Comparison of ENCODE assay signal across 8 cellular contexts in genomic region chrX:19683358-19683757, GRCh38.
DNase-seq lines count a peak whose midpoint lies in the region; ATAC-seq, FAIRE-seq and TF ChIP-seq lines count a peak whose summit lies in the region.

No MANE protein-coding gene starts in this region.

- no peaks in the 10 kb centered on the region for H3K9me3 Mint-ChIP-seq in activated naive CD8-positive, alpha-beta T cell treated with anti-CD3 and anti-CD28 coated beads, Interleukin-2, amount 10 ng/mL, durations not matched to agents 7 days and 5 days
- peaks cover 0 to 2% (median 0%) of the 10 kb centered on the region in 9 donors for H3K9me3 Mint-ChIP-seq in naive thymus-derived CD8-positive, alpha-beta T cell

- POLR2A ChIA-PET in activated naive CD8-positive, alpha-beta T cell treated with anti-CD3 and anti-CD28 coated beads, Interleukin-2, amount 10 ng/mL, durations not matched to agents 7 days and 5 days (lab: Charles Lee) = interaction anchor here (1.2 kb wide), 1 partner anchor 40 kb away, joined by 4 read pairs; no protein-coding TSS in a partner anchor
- POLR2A ChIA-PET in naive thymus-derived CD8-positive, alpha-beta T cell (lab: Charles Lee) = interaction anchor here (1.0 kb wide), 1 partner anchor 170 kb away, joined by 3 read pairs; no protein-coding TSS in a partner anchor

- H3K27me3 Mint-ChIP-seq in activated naive CD8-positive, alpha-beta T cell treated with anti-CD3 and anti-CD28 coated beads, Interleukin-2, amount 10 ng/mL, durations not matched to agents 7 days and 5 days = no peaks in the 10 kb centered on the region
- no peaks in the 10 kb centered on the region for H3K27me3 Mint-ChIP-seq in naive thymus-derived CD8-positive, alpha-beta T cell

- peaks cover 69% of the 10 kb centered on the region for H3K4me1 Mint-ChIP-seq in activated naive CD8-positive, alpha-beta T cell treated with anti-CD3 and anti-CD28 coated beads, Interleukin-2, amount 10 ng/mL, durations not matched to agents 7 days and 5 days
- peaks cover 33 to 86% (median 66%) of the 10 kb centered on the region in 4 donors for H3K4me1 Mint-ChIP-seq in naive thymus-derived CD8-positive, alpha-beta T cell

- H3K27ac Mint-ChIP-seq in activated naive CD8-positive, alpha-beta T cell treated with anti-CD3 and anti-CD28 coated beads, Interleukin-2, amount 10 ng/mL, durations not matched to agents 7 days and 5 days = peak overlapping the region; percentile 89
- peak overlapping the region; percentile 89 to 99 (median 97) for H3K27ac Mint-ChIP-seq in naive thymus-derived CD8-positive, alpha-beta T cell

- ATAC-seq in HG02623 (IDR thresholded peaks at IDR 0.05; ENCODE audit: unreplicated experiment) = peak; percentile 16
- ATAC-seq in activated naive CD8-positive, alpha-beta T cell treated with anti-CD3 and anti-CD28 coated beads, Interleukin-2, amount 10 ng/mL, durations not matched to agents 7 days and 5 days (ENCODE audit: low read depth) = peak; percentile 18
- no peak for ATAC-seq in naive thymus-derived CD8-positive, alpha-beta T cell

- peak; percentile 62 for FAIRE-seq in GM12892 (lab: Jason Lieb, UNC)

- peaks cover 17% of the 10 kb centered on the region for H3K36me3 Mint-ChIP-seq in activated naive CD8-positive, alpha-beta T cell treated with anti-CD3 and anti-CD28 coated beads, Interleukin-2, amount 10 ng/mL, durations not matched to agents 7 days and 5 days
- H3K36me3 Mint-ChIP-seq in naive thymus-derived CD8-positive, alpha-beta T cell = peaks cover 0 to 53% (median 5%) of the 10 kb centered on the region in 3 donors

- TF ChIP-seq POLR2A in GM12892 (IDR thresholded peaks at IDR 0.05; ENCODE audit: low read depth, low read length) = no peak

- peak overlapping the region; percentile 74 for H3K4me3 Mint-ChIP-seq in activated naive CD8-positive, alpha-beta T cell treated with anti-CD3 and anti-CD28 coated beads, Interleukin-2, amount 10 ng/mL, durations not matched to agents 7 days and 5 days
- peak overlapping the region; percentile 39 to 75 (median 58) for H3K4me3 Mint-ChIP-seq in naive thymus-derived CD8-positive, alpha-beta T cell

- DNase-seq in GM12892 (ENCODE audit: insufficient read length) (no peak), amygdala (lab: John Stamatoyannopoulos, UW) (no peak), Ammon's horn (ENCODE audit: low spot score) (no peak), midbrain (lab: John Stamatoyannopoulos, UW) (no peak), Kasumi-1 (lab: John Stamatoyannopoulos, UW) (no peak)
- DNase-seq in activated naive CD8-positive, alpha-beta T cell treated with anti-CD3 and anti-CD28 coated beads, Interleukin-2, amount 10 ng/mL, durations not matched to agents 7 days and 5 days = no peak
- no peak for DNase-seq in naive thymus-derived CD8-positive, alpha-beta T cell

Comparison
In these comparisons a context has a peak if more than half of its experiments do, and no peak if none do; other contexts are left out.
1. ATAC-seq: peak in HG02623 (single experiment) and activated naive CD8-positive, alpha-beta T cell treated with anti-CD3 and anti-CD28 coated beads, Interleukin-2, amount 10 ng/mL, durations not matched to agents 7 days and 5 days (single experiment); none in naive thymus-derived CD8-positive, alpha-beta T cell (0 of 2).